ENCODE assay signal across 1 cellular context in the genomic region with DNA sequence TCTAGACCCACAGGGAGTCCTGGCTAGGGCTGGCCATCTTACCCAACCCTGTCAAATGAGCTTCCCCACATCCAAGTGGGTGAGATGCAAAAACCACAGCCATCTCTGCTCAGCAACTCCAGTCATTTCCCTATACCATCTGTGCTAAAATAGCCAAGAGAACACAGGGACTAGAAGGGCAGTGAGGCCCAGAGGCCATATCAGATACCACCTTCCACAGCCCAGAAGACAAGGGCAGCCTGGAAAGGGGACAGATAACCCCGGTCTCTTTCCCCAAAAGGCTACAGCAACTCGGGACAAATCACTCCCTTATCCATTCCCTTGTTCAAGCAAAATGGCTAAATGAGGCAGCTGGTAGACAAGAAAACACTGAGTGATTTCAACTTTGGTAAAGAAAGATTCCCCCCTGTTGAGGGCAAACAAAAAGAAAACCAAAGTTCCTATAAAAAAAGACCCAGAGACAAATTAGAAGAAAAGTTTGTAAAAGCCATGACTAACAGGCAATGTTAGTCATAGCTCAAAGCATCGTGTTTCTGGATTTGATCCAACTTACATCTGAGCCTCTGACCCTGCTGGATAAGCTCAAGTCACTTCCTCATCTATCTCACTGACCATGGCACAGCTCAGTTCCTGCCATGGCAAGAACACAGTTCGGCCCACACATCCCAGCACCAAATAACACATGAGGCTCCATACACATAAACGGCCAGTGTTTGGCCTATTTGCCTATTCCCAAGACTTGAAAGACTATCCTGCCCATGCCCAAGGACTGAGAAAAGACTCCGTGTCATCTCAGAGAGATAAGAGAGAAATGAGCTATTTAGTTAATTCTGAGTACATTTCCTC.
A peak's percentile ranks its signal among the peaks of the same experiment; 100 is the strongest.
TF ChIP-seq lines count a peak whose summit lies in the region.

No MANE protein-coding gene starts in this region.

TF ChIP-seq in SK-N-SH, 30 proteins besides CTCF, POLR2A, EP300 and RAD21 (continued from another document):
- 0 out of 2 replicates have a peak, but pooled peaks have one; percentile 44 for TF ChIP-seq RXRA (IDR thresholded peaks at IDR 0.05; ENCODE audit: borderline replicate concordance, low read depth)
- TF ChIP-seq, protein P1, sequence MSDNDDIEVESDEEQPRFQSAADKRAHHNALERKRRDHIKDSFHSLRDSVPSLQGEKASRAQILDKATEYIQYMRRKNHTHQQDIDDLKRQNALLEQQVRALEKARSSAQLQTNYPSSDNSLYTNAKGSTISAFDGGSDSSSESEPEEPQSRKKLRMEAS (IDR thresholded peaks at IDR 0.05; ENCODE audit: low read depth) = peak; percentile 76
- TF ChIP-seq TEAD4 (IDR thresholded peaks at IDR 0.05; ENCODE audit: borderline replicate concordance, insufficient read depth) = no peak
- TF ChIP-seq, protein P2, sequence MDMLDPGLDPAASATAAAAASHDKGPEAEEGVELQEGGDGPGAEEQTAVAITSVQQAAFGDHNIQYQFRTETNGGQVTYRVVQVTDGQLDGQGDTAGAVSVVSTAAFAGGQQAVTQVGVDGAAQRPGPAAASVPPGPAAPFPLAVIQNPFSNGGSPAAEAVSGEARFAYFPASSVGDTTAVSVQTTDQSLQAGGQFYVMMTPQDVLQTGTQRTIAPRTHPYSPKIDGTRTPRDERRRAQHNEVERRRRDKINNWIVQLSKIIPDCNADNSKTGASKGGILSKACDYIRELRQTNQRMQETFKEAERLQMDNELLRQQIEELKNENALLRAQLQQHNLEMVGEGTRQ (IDR thresholded peaks at IDR 0.05; ENCODE audit: borderline replicate concordance, low read depth, low read length) = no peak
- TF ChIP-seq, protein P3, sequence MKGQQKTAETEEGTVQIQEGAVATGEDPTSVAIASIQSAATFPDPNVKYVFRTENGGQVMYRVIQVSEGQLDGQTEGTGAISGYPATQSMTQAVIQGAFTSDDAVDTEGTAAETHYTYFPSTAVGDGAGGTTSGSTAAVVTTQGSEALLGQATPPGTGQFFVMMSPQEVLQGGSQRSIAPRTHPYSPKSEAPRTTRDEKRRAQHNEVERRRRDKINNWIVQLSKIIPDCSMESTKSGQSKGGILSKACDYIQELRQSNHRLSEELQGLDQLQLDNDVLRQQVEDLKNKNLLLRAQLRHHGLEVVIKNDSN (IDR thresholded peaks at IDR 0.05; ENCODE audit: borderline replicate concordance, low read depth) = no peak
- no peak for TF ChIP-seq GATA2 (CRISPR knock-in tag; IDR thresholded peaks at IDR 0.05)
- TF ChIP-seq POLR2AphosphoS5 (IDR thresholded peaks at IDR 0.05; ENCODE audit: low read depth, low read length) = peak; percentile 58; the same call in 1 of the 2 replicates
- TF ChIP-seq TAF1 (IDR thresholded peaks at IDR 0.05; ENCODE audit: borderline replicate concordance, low read depth, low read length) = no peak
- TF ChIP-seq, protein P4, sequence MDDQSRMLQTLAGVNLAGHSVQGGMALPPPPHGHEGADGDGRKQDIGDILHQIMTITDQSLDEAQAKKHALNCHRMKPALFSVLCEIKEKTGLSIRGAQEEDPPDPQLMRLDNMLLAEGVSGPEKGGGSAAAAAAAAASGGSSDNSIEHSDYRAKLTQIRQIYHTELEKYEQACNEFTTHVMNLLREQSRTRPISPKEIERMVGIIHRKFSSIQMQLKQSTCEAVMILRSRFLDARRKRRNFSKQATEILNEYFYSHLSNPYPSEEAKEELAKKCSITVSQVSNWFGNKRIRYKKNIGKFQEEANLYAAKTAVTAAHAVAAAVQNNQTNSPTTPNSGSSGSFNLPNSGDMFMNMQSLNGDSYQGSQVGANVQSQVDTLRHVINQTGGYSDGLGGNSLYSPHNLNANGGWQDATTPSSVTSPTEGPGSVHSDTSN (IDR thresholded peaks at IDR 0.05) = peak; percentile 82
- peak; percentile 84 for TF ChIP-seq JUND (IDR thresholded peaks at IDR 0.05)
- TF ChIP-seq CHD2 (IDR thresholded peaks at IDR 0.05; ENCODE audit: low read length, partially characterized antibody) = no peak
- no peak for TF ChIP-seq NRF1 (IDR thresholded peaks at IDR 0.05; ENCODE audit: low read depth, low read length)
- peak; percentile 95 for TF ChIP-seq NFIC (IDR thresholded peaks at IDR 0.05; ENCODE audit: borderline replicate concordance)
- no peak for TF ChIP-seq SIN3A (IDR thresholded peaks at IDR 0.05; ENCODE audit: borderline replicate concordance, low read depth, low read length)
- TF ChIP-seq ELF1 (IDR thresholded peaks at IDR 0.05) = peak; percentile 67
- TF ChIP-seq, protein P5, sequence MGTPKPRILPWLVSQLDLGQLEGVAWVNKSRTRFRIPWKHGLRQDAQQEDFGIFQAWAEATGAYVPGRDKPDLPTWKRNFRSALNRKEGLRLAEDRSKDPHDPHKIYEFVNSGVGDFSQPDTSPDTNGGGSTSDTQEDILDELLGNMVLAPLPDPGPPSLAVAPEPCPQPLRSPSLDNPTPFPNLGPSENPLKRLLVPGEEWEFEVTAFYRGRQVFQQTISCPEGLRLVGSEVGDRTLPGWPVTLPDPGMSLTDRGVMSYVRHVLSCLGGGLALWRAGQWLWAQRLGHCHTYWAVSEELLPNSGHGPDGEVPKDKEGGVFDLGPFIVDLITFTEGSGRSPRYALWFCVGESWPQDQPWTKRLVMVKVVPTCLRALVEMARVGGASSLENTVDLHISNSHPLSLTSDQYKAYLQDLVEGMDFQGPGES (IDR thresholded peaks at IDR 0.05; ENCODE audit: low read depth, low read length) = no peak
- peak; percentile 89 for TF ChIP-seq TCF12 (IDR thresholded peaks at IDR 0.05)
